ENCODE assay signal across 8 cellular contexts in the genomic region with DNA sequence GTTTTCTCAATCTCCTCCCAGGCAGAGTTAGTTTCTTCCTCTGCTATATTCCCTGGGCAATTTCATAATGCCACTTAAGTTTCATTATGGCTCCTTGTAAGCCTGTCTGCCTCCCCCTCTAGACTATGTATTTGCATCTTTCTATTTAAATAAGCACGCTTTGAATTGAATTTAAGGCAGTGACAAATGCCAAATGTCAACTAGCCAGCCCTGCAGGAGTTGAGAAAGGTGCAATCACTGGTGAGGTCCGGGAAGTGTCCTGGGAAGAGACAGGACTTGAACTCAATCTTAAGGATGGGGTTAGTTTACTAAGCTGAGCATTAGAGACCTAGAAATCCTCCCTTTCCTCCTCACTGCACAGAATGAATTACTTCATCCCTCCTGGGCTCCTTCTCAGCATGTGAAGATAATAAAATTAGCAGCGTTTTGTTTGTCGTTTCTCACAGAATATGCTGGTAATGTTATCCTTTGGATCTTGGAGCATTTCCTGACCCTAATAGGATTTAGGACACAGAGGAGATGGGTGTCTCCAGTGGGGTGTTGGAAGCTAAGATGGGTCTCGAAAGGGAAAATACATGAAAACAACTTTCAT. TPM values are rescaled to one million over a fixed set of nuclear protein-coding genes. Genes with fewer than 3 reads are reported as not detected.
A peak's percentile ranks its signal among the peaks of the same experiment; 100 is the strongest.
DNase-seq lines count a peak whose midpoint lies in the region; ATAC-seq and TF ChIP-seq lines count a peak whose summit lies in the region.

No MANE protein-coding gene starts in this region.

- peak overlapping the region; percentile 72 for H3K4me3 ChIP-seq in RWPE2 (ENCODE audit: severe bottlenecking)
- H3K4me3 ChIP-seq in foreskin fibroblast (ENCODE audit: low read depth in 1 of 2, low read length in 2 of 2) = peak overlapping the region; percentile 70 to 72
- H3K4me3 ChIP-seq in thymus (ENCODE audit: low read length) = peak overlapping the region; percentile 66

- peaks cover 16% of the 10 kb centered on the region for H3K36me3 ChIP-seq in RWPE2 (ENCODE audit: low read depth)
- H3K36me3 ChIP-seq in thymus (ENCODE audit: control insufficient read depth, insufficient read depth) = peaks cover 14% of the 10 kb centered on the region

- no peak for DNase-seq in activated T-cell treated with anti-CD3 and anti-CD28 coated beads, Interleukin-2, amount 50 U/mL, for 4 hours
- no peak for DNase-seq in activated T-cell treated with anti-CD3 and anti-CD28 coated beads for 4 hours
- DNase-seq in RWPE2 (ENCODE audit: low spot score) = no peak
- no peak for DNase-seq in foreskin fibroblast
- no peak for DNase-seq in KBM-7
- no peak for DNase-seq in SKM-1 (lab: John Stamatoyannopoulos, UW; ENCODE audit: unreplicated experiment)
- DNase-seq in NCI-H2171 (lab: John Stamatoyannopoulos, UW) = no peak

- H3K4me1 ChIP-seq in RWPE2 (ENCODE audit: insufficient read depth, poor library complexity, severe bottlenecking) (peaks cover 40% of the 10 kb centered on the region), thymus (ENCODE audit: control insufficient read depth, insufficient read depth, low read length) (peaks cover 10% of the 10 kb centered on the region)

- 78% methylated on average over 5 of the region's 5 CpGs for WGBS in thymus

- in situ Hi-C loops in KBM-7 (cut with MboI; ENCODE audit: low pct_unique_long_range_greater_than_20kb, low sequenced_read_pairs) = no loop called here

- H3K9me3 ChIP-seq in RWPE2 (ENCODE audit: severe bottlenecking) (no peaks in the 10 kb centered on the region), thymus (ENCODE audit: control insufficient read depth) (peaks cover 1% of the 10 kb centered on the region)

- peak overlapping the region; percentile 98 for H3K27ac ChIP-seq in RWPE2 (ENCODE audit: poor library complexity, severe bottlenecking)
- H3K27ac ChIP-seq in thymus (ENCODE audit: low read depth) = peak overlapping the region; percentile 31

- H3K9me3 Mint-ChIP-seq in activated T-cell treated with anti-CD3 and anti-CD28 coated beads, Interleukin-2, amount 50 U/mL, for 4 hours = no peaks in the 10 kb centered on the region

- H3K27me3 ChIP-seq in RWPE2 (ENCODE audit: insufficient read depth, poor library complexity, severe bottlenecking) (no peaks in the 10 kb centered on the region), thymus (ENCODE audit: control insufficient read depth, insufficient read depth) (no peaks in the 10 kb centered on the region)

- no peaks in the 10 kb centered on the region for H3K27me3 Mint-ChIP-seq in activated T-cell treated with anti-CD3 and anti-CD28 coated beads, Interleukin-2, amount 50 U/mL, for 4 hours (ENCODE audit: low read depth)

- no peak for TF ChIP-seq CTCF in RWPE2 (IDR thresholded peaks at IDR 0.05; ENCODE audit: poor library complexity, severe bottlenecking)
- TF ChIP-seq CTCF in foreskin fibroblast (IDR thresholded peaks at IDR 0.05; ENCODE audit: low read depth, low read length) = no peak

- ATAC-seq in activated T-cell treated with anti-CD3 and anti-CD28 coated beads, Interleukin-2, amount 50 U/mL, for 4 hours = peak; percentile 13 to 20
- no peak for ATAC-seq in RWPE2 (ENCODE audit: low read depth)

- peaks cover 24% of the 10 kb centered on the region for H3K4me1 Mint-ChIP-seq in activated T-cell treated with anti-CD3 and anti-CD28 coated beads, Interleukin-2, amount 50 U/mL, for 4 hours (ENCODE audit: low read depth)

- H3K4me3 Mint-ChIP-seq in activated T-cell treated with anti-CD3 and anti-CD28 coated beads, Interleukin-2, amount 50 U/mL, for 4 hours = peak overlapping the region; percentile 93

- peaks cover 5% of the 10 kb centered on the region for H3K36me3 Mint-ChIP-seq in activated T-cell treated with anti-CD3 and anti-CD28 coated beads, Interleukin-2, amount 50 U/mL, for 4 hours (ENCODE audit: insufficient read depth)

RNA-seq across cellular contexts. Expression of a gene that starts 1.6 kb away (rescaled TPM):
- 10 to 100 TPM in 2 of 3 donors, 1 to 10 TPM in 1; 8.2 to 14.1 (median 11.1) TPM for total RNA-seq in activated T-cell treated with anti-CD3 and anti-CD28 coated beads, Interleukin-2, amount 50 U/mL, for 4 hours
- polyA plus RNA-seq in thymus = 7.3 TPM

RNA-seq across cellular contexts. Expression of a gene that starts 25.3 kb away (rescaled TPM):
- total RNA-seq in activated T-cell treated with anti-CD3 and anti-CD28 coated beads, Interleukin-2, amount 50 U/mL, for 4 hours = 1 to 10 TPM; 1.0 to 2.7 (median 2.2) TPM
- 6.6 TPM for polyA plus RNA-seq in thymus
